9 cellular contexts compared by ENCODE assay signal in the genomic region with DNA sequence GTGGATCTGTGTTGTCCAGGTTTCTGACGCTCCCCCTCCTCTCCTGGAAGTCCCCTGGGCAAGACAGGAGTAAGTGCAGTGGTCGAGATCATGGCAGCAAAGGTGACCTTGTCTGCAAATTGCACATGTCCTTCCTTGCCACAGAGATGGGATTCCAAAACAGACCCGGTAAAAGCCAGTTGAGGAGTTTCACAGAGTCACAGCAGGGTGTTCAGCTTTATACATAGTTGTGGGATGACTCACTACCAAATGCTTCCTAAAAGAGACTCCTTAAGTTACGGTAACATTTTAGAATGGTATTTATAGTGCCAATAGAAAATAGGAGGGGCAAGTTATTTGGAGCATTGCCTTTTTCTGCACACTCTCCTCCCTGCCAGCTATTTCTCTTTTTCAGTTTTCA.
A peak's percentile ranks its signal among the peaks of the same experiment; 100 is the strongest.
DNase-seq lines count a peak whose midpoint lies in the region; ATAC-seq and TF ChIP-seq lines count a peak whose summit lies in the region.
"Had no signal": no experiment of that assay in that cellular context is flagged by ENCODE, and none has a peak within 500 bp of the region (broad histone marks: within the 10 kb centered on the region; RNA-seq: fewer than 3 reads in every experiment).

No MANE protein-coding gene starts in this region.

- DNase-seq in NB4 (ENCODE audit: low read depth) (peak; percentile 88), ecto neural progenitor cell (ENCODE audit: low spot score) (peak; percentile 50), T-helper 1 cell (no peak), posterior cingulate gyrus (no peak), cortex of kidney (lab: John Stamatoyannopoulos, UW) (no peak)
- no peak for DNase-seq in activated T-cell treated with anti-CD3 and anti-CD28 coated beads, Interleukin-2, amount 50 U/mL, for 24 hours

- intact Hi-C loops in posterior cingulate gyrus (cut with DNase I), result no loop called here

- H3K4me3 ChIP-seq in NB4 (ENCODE audit: low read depth, low read length) (no peak overlapping the region), muscle layer of colon (ENCODE audit: low read depth in 1 of 2, low read length in 2 of 2) (peak overlapping the region; percentile 3 to 30)

- no peak for TF ChIP-seq CTCF in NB4 (IDR thresholded peaks at IDR 0.05; ENCODE audit: low read depth, low read length)

- no peaks in the 10 kb centered on the region for H3K9me3 Mint-ChIP-seq in activated T-cell treated with anti-CD3 and anti-CD28 coated beads, Interleukin-2, amount 50 U/mL, for 24 hours

- peaks cover 40% of the 10 kb centered on the region for H3K4me1 ChIP-seq in muscle layer of colon (ENCODE audit: insufficient read depth, low read length)
- H3K4me1 ChIP-seq: parathyroid adenoma had no signal

- H3K27ac ChIP-seq in muscle layer of colon (ENCODE audit: low read depth, low read length), result peak overlapping the region; percentile 43
- H3K27ac ChIP-seq: parathyroid adenoma had no signal

- no peak overlapping the region for H3K27ac Mint-ChIP-seq in activated T-cell treated with anti-CD3 and anti-CD28 coated beads, Interleukin-2, amount 50 U/mL, for 24 hours

- no peak for TF ChIP-seq POLR2A in NB4 (IDR thresholded peaks at IDR 0.05; ENCODE audit: extremely low read depth, insufficient read length)

- H3K27me3 Mint-ChIP-seq in activated T-cell treated with anti-CD3 and anti-CD28 coated beads, Interleukin-2, amount 50 U/mL, for 24 hours, result peaks cover 2% of the 10 kb centered on the region

- peak; percentile 74 for ATAC-seq in GM19351 (IDR thresholded peaks at IDR 0.05; ENCODE audit: unreplicated experiment)

- no peaks in the 10 kb centered on the region for H3K27me3 ChIP-seq in muscle layer of colon (ENCODE audit: control insufficient read depth in 1 of 2, insufficient read depth in 2 of 2, low read length in 2 of 2)

- no peaks in the 10 kb centered on the region for H3K9me3 ChIP-seq in muscle layer of colon (ENCODE audit: low read length)

- H3K9ac ChIP-seq in muscle layer of colon (ENCODE audit: low read length), result no peak overlapping the region
- H3K9ac ChIP-seq: parathyroid adenoma had no signal

- H3K36me3 ChIP-seq in muscle layer of colon (ENCODE audit: insufficient read depth, low read length), result no peaks in the 10 kb centered on the region

- no peaks in the 10 kb centered on the region for H3K4me1 Mint-ChIP-seq in activated T-cell treated with anti-CD3 and anti-CD28 coated beads, Interleukin-2, amount 50 U/mL, for 24 hours (ENCODE audit: low read depth)

- H3K4me3 Mint-ChIP-seq in activated T-cell treated with anti-CD3 and anti-CD28 coated beads, Interleukin-2, amount 50 U/mL, for 24 hours, result no peak overlapping the region

- no peaks in the 10 kb centered on the region for H3K36me3 Mint-ChIP-seq in activated T-cell treated with anti-CD3 and anti-CD28 coated beads, Interleukin-2, amount 50 U/mL, for 24 hours (ENCODE audit: low read depth)

Comparison
In these comparisons a context has a peak if more than half of its experiments do, and no peak if none do; other contexts are left out.
1. DNase-seq: peak in NB4 (single experiment) and ecto neural progenitor cell (single experiment); none in T-helper 1 cell (0 of 5), activated T-cell treated with anti-CD3 and anti-CD28 coated beads, Interleukin-2, amount 50 U/mL, for 24 hours (single experiment), posterior cingulate gyrus (0 of 10) and cortex of kidney (single experiment).